In genomic region chr22:42666393-42666792, GRCh38 we compare ENCODE assay signal across 6 cellular contexts. TPM values are rescaled to one million over a fixed set of nuclear protein-coding genes. Genes with fewer than 3 reads are reported as not detected.
"Had no signal": no experiment of that assay in that cellular context is flagged by ENCODE, and none has a peak within 500 bp of the region (broad histone marks: within the 10 kb centered on the region; RNA-seq: fewer than 3 reads in every experiment).

No MANE protein-coding gene starts in this region.

RNA-seq across cellular contexts. Expression of gene ATP5MGL, which starts 26.0 kb away (rescaled TPM):
- total RNA-seq: gastrocnemius medialis, glomerular endothelial cell, kidney epithelial cell had no signal
- polyA plus RNA-seq: heart right ventricle, keratinocyte had no signal

RNA-seq across cellular contexts. Expression of gene A4GALT, which starts 54.3 kb away (rescaled TPM):
- total RNA-seq: naive thymus-derived CD4-positive, alpha-beta T cell had no signal
- polyA plus RNA-seq: naive thymus-derived CD4-positive, alpha-beta T cell had no signal
